Comparison of ENCODE assay signal across 8 cellular contexts in the genomic region with DNA sequence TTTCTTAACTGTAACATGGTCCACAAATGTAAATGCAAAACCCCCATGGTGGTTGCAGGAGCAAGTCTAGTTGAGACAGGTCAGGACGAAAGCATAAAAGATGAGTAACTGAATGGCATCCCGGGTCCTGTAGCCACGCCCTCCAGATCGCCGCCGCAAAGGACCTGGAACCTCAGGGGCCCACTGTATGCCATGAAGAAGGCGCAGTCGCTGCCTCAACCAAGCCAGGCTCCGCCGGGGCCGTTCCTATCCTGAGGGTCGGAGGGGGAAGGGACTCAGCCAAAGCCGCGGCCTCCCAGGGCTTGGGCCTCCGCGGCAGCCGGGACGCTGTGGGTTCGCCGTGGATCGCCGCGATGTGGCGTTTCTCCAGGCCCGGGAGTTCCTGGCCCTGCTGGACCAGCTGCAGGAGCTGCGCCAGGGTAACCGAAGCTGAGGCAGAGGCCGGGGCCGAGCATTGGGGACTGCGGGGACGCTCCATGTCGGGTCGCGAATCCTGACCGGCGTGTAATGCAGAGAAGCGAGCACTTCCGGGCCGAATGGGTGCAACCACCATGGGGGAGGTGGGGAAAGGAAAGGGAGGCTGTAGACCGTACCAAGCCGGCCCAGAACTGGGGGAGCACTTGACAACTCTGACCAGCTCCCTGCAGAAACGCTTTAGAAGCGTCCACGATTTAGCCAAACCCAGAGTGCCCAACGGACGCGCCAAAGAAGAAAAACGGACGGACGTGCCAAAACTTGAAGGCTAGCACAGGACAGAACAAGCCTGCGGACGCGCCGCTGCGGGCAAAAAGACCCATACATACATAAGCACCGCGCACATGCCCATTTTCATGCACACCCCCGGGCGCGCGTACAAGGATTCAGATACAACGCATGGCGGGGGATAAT. TPM values are rescaled to one million over a fixed set of nuclear protein-coding genes. Genes with fewer than 3 reads are reported as not detected.
A peak's percentile ranks its signal among the peaks of the same experiment; 100 is the strongest.
DNase-seq lines count a peak whose midpoint lies in the region; ATAC-seq and TF ChIP-seq lines count a peak whose summit lies in the region.

No MANE protein-coding gene starts in this region.

- H3K9me3 ChIP-seq in DND-41 (ENCODE audit: insufficient read depth, low read length, severe bottlenecking) (no peaks in the 10 kb centered on the region), RWPE2 (ENCODE audit: severe bottlenecking) (no peaks in the 10 kb centered on the region)

- no peaks in the 10 kb centered on the region for H4K20me1 ChIP-seq in DND-41 (ENCODE audit: insufficient read depth, low read length)

- peak overlapping the region; percentile 78 for H3K9ac ChIP-seq in DND-41 (ENCODE audit: low read depth, low read length)

- DNase-seq in DND-41 (peak; percentile 94), Kasumi-1 (lab: John Stamatoyannopoulos, UW) (peak; percentile 94), RWPE2 (ENCODE audit: low spot score) (peak; percentile 98), fibroblast of the aortic adventitia (ENCODE audit: low read depth) (peak; percentile 98)
- peak; percentile 85 for DNase-seq in activated effector memory CD4-positive, alpha-beta T cell treated with Interleukin-2 at 50 U/mL for 16 hours
- DNase-seq in stimulated activated naive CD4-positive, alpha-beta T cell treated with Interleukin-2 at 50 U/mL for 16 hours (lab: John Stamatoyannopoulos, UW): peak; percentile 91

- peak; percentile 91 for ATAC-seq in DND-41 (ENCODE audit: insufficient read depth, low read depth)
- peak; percentile 91 for ATAC-seq in GM21825 (IDR thresholded peaks at IDR 0.05; ENCODE audit: unreplicated experiment)
- ATAC-seq in RWPE2 (ENCODE audit: low read depth): peak; percentile 86

- no peaks in the 10 kb centered on the region for H3K27me3 Mint-ChIP-seq in nephron (ENCODE audit: low read depth)

- peaks cover 15% of the 10 kb centered on the region for H3K79me2 ChIP-seq in DND-41 (ENCODE audit: insufficient read depth, low read length)

- peaks cover 13% of the 10 kb centered on the region for H3K36me3 Mint-ChIP-seq in nephron (ENCODE audit: low read depth)

- H3K4me1 ChIP-seq in DND-41 (ENCODE audit: insufficient read depth, low read length) (peaks cover 34% of the 10 kb centered on the region), RWPE2 (ENCODE audit: insufficient read depth, poor library complexity, severe bottlenecking) (peaks cover 13% of the 10 kb centered on the region)

- no peaks in the 10 kb centered on the region for H3K9me3 Mint-ChIP-seq in nephron

- H3K27ac Mint-ChIP-seq in nephron: peak overlapping the region; percentile 98 to 99 (median 99)

- no peak for TF ChIP-seq CTCF in DND-41 (IDR thresholded peaks at IDR 0.05; ENCODE audit: borderline replicate concordance, extremely low read depth, low read length, poor library complexity, severe bottlenecking)
- TF ChIP-seq CTCF in RWPE2 (IDR thresholded peaks at IDR 0.05; ENCODE audit: poor library complexity, severe bottlenecking): no peak
- TF ChIP-seq CTCF in fibroblast of the aortic adventitia (IDR thresholded peaks at IDR 0.05; ENCODE audit: insufficient read depth, low read length): no peak
- no peak for TF ChIP-seq CTCF in nephron (IDR thresholded peaks at IDR 0.05; ENCODE audit: unreplicated experiment in 3 of 3)

- peak overlapping the region; percentile 88 for H3K27ac ChIP-seq in DND-41 (ENCODE audit: low read length)
- H3K27ac ChIP-seq in RWPE2 (ENCODE audit: poor library complexity, severe bottlenecking): peak overlapping the region; percentile 98

- H3K27me3 ChIP-seq in DND-41 (ENCODE audit: insufficient read depth, low read length, poor library complexity): no peaks in the 10 kb centered on the region
- H3K27me3 ChIP-seq in RWPE2 (ENCODE audit: insufficient read depth, poor library complexity, severe bottlenecking): no peaks in the 10 kb centered on the region

- peak overlapping the region; percentile 93 to 97 (median 96) for H3K4me3 Mint-ChIP-seq in nephron

- peak overlapping the region; percentile 73 for H3K4me2 ChIP-seq in DND-41 (ENCODE audit: insufficient read depth, low read length)

- H3K36me3 ChIP-seq in DND-41 (ENCODE audit: insufficient read depth, low read length) (peaks cover 23% of the 10 kb centered on the region), RWPE2 (ENCODE audit: low read depth) (peaks cover 24% of the 10 kb centered on the region)

- H3K4me3 ChIP-seq in DND-41 (ENCODE audit: low read depth in 1 of 2, low read length in 2 of 2) (peak overlapping the region; percentile 39 to 81; a peak in 3 of 4 replicates), RWPE2 (ENCODE audit: severe bottlenecking) (peak overlapping the region; percentile 75), fibroblast of the aortic adventitia (ENCODE audit: low read depth, low read length) (peak overlapping the region; percentile 93)

- H2AFZ ChIP-seq in DND-41 (ENCODE audit: low read depth, low read length): peak overlapping the region; percentile 91

- peaks cover 11% of the 10 kb centered on the region for H3K4me1 Mint-ChIP-seq in nephron

RNA-seq across cellular contexts. Expression of a gene that starts 11.1 kb away (rescaled TPM):
- total RNA-seq in fibroblast of the aortic adventitia (ENCODE audit: low replicate concordance): 74.7 and 102 TPM in 2 replicates

RNA-seq across cellular contexts. Expression of a gene that starts 25.3 kb away (rescaled TPM):
- not detected in 2 replicates for total RNA-seq in fibroblast of the aortic adventitia (ENCODE audit: low replicate concordance)

RNA-seq across cellular contexts. Expression of a gene that starts 38.7 kb away (rescaled TPM):
- total RNA-seq in fibroblast of the aortic adventitia (ENCODE audit: low replicate concordance): 23.2 and 45.6 TPM in 2 replicates

Comparison
In these comparisons a context has a peak if more than half of its experiments do, and no peak if none do; other contexts are left out.
1. Peak in every context shown above with its lines: DNase-seq, ATAC-seq, H3K4me3 ChIP-seq and H3K27ac ChIP-seq.